ENCODE assay signal across 9 cellular contexts in genomic region chr9:71638627-71639026, GRCh38.
DNase-seq lines count a peak whose midpoint lies in the region; ATAC-seq, FAIRE-seq and TF ChIP-seq lines count a peak whose summit lies in the region.
"Had no signal": no experiment of that assay in that cellular context is flagged by ENCODE, and none has a peak within 500 bp of the region (broad histone marks: within the 10 kb centered on the region; RNA-seq: fewer than 3 reads in every experiment).

No MANE protein-coding gene starts in this region.

- CTCF ChIA-PET in GM10248 (lab: Yijun Ruan, JAX), result interaction anchor here (1.0 to 1.5 kb wide), 4 partner anchors 9 to 386 kb away, joined by 3 to 4 read pairs (median 4); no protein-coding TSS in a partner anchor

- H3K36me3 Mint-ChIP-seq in IgD-negative memory B cell, result peaks cover 2% of the 10 kb centered on the region
- no peaks in the 10 kb centered on the region for H3K36me3 Mint-ChIP-seq in activated T-helper 17 cell treated with anti-CD3 and anti-CD28 coated beads, Interleukin-2, amount 50 U/mL, for 72 hours (ENCODE audit: low read depth)

- H3K36me3 ChIP-seq in kidney (ENCODE audit: control insufficient read depth in 1 of 2, insufficient read depth in 2 of 2, low read length in 2 of 2) (no peaks in the 10 kb centered on the region), smooth muscle cell (ENCODE audit: low read depth) (no peaks in the 10 kb centered on the region), hepatocyte (replicated peaks; ENCODE audit: insufficient read depth, low read depth) (no peaks in the 10 kb centered on the region)

- H4K20me1 ChIP-seq in smooth muscle cell (ENCODE audit: low read depth) (no peaks in the 10 kb centered on the region), hepatocyte (ENCODE audit: insufficient read depth, poor library complexity, severe bottlenecking) (no peaks in the 10 kb centered on the region)

- H3K79me2 ChIP-seq in smooth muscle cell (ENCODE audit: low read depth) (no peaks in the 10 kb centered on the region), hepatocyte (no peaks in the 10 kb centered on the region)

- peak overlapping the region in 3 of 4 donors; percentile 71 to 74 (median 72) for H3K4me3 Mint-ChIP-seq in IgD-negative memory B cell
- H3K4me3 Mint-ChIP-seq in activated T-helper 17 cell treated with anti-CD3 and anti-CD28 coated beads, Interleukin-2, amount 50 U/mL, for 72 hours, result peak overlapping the region; percentile 76

- WGBS in smooth muscle cell (ENCODE audit: low lambda C conversion rate), result 67% methylated on average over 7 of the region's 7 CpGs
- 54% methylated on average over 7 of the region's 7 CpGs for WGBS in hepatocyte (ENCODE audit: low lambda C conversion rate, missing lambda C conversion rate)

- H3K4me3 ChIP-seq in kidney (ENCODE audit: low read length in 2 of 2), result no peak overlapping the region
- no peak overlapping the region for H3K4me3 ChIP-seq in smooth muscle cell
- no peak overlapping the region for H3K4me3 ChIP-seq in hepatocyte

- intact Hi-C loops in kidney (cut with DNase I), result no loop called here

- peak; percentile 81 for ATAC-seq in activated T-helper 17 cell treated with anti-CD3 and anti-CD28 coated beads, Interleukin-2, amount 50 U/mL, for 72 hours (replicated peaks)

- peaks cover 0 to 3% (median 0%) of the 10 kb centered on the region in 3 donors for H3K9me3 Mint-ChIP-seq in IgD-negative memory B cell
- no peaks in the 10 kb centered on the region for H3K9me3 Mint-ChIP-seq in activated T-helper 17 cell treated with anti-CD3 and anti-CD28 coated beads, Interleukin-2, amount 50 U/mL, for 72 hours

- H3K4me1 ChIP-seq in kidney (ENCODE audit: control insufficient read depth in 1 of 2, insufficient read depth in 1 of 2, low read depth in 1 of 2, low read length in 2 of 2), result peaks cover 3 to 5% of the 10 kb centered on the region in 2 donors
- no peaks in the 10 kb centered on the region for H3K4me1 ChIP-seq in smooth muscle cell (ENCODE audit: low read depth)
- H3K4me1 ChIP-seq in hepatocyte (ENCODE audit: insufficient read depth), result peaks cover 4% of the 10 kb centered on the region

- H2AFZ ChIP-seq in smooth muscle cell (ENCODE audit: low read depth) (peak overlapping the region; percentile 9), hepatocyte (no peak overlapping the region)

- TF ChIP-seq CTCF in kidney (IDR thresholded peaks at IDR 0.05; ENCODE audit: borderline replicate concordance, extremely low read depth, insufficient read depth) (no peak), smooth muscle cell (IDR thresholded peaks at IDR 0.05; ENCODE audit: borderline replicate concordance, insufficient read depth, poor library complexity, severe bottlenecking) (no peak), hepatocyte (IDR thresholded peaks at IDR 0.05; ENCODE audit: poor library complexity) (no peak), GM10248 (IDR thresholded peaks at IDR 0.05; ENCODE audit: control extremely low read depth, extremely low read depth, low read depth, missing control alignments) (no peak)

- peak overlapping the region; percentile 8 for H3K4me2 ChIP-seq in smooth muscle cell
- H3K4me2 ChIP-seq in hepatocyte, result no peak overlapping the region

- H3K9me2 ChIP-seq in hepatocyte (replicated peaks; ENCODE audit: insufficient read depth), result no peaks in the 10 kb centered on the region

- H3K9ac ChIP-seq in kidney (ENCODE audit: low read length in 2 of 2), result no peak overlapping the region
- H3K9ac ChIP-seq in smooth muscle cell (ENCODE audit: low read depth), result no peak overlapping the region

- peak overlapping the region; percentile 1 to 68 (median 16) for H3K27ac Mint-ChIP-seq in IgD-negative memory B cell
- peak overlapping the region; percentile 53 for H3K27ac Mint-ChIP-seq in activated T-helper 17 cell treated with anti-CD3 and anti-CD28 coated beads, Interleukin-2, amount 50 U/mL, for 72 hours

- POLR2A ChIA-PET in GM10248 (lab: Yijun Ruan, JAX), result no interaction called here

- DNase-seq in kidney, result no peak
- DNase-seq in smooth muscle cell (lab: John Stamatoyannopoulos, UW; ENCODE audit: unreplicated experiment), result no peak
- no peak for DNase-seq in OCI-M2 (lab: John Stamatoyannopoulos, UW; ENCODE audit: unreplicated experiment)
- no peak for DNase-seq in NCI-H2081 treated with DMSO at 0.1 percent for 48 hours (lab: John Stamatoyannopoulos, UW)
- DNase-seq in hepatocyte (ENCODE audit: low spot score), result no peak
- no peak for DNase-seq in GM10248 (ENCODE audit: extremely low spot score)
- DNase-seq: NCI-H510A had no signal

- no peaks in the 10 kb centered on the region for H3K27me3 ChIP-seq in smooth muscle cell (ENCODE audit: low read depth)
- H3K27me3 ChIP-seq in hepatocyte, result no peaks in the 10 kb centered on the region

- no peak for FAIRE-seq in kidney (lab: Jason Lieb, UNC)

- H3K4me1 Mint-ChIP-seq in IgD-negative memory B cell, result peaks cover 21 to 26% (median 26%) of the 10 kb centered on the region in 3 donors
- H3K4me1 Mint-ChIP-seq in activated T-helper 17 cell treated with anti-CD3 and anti-CD28 coated beads, Interleukin-2, amount 50 U/mL, for 72 hours, result peaks cover 16% of the 10 kb centered on the region

- peaks cover 5% of the 10 kb centered on the region for H3K27me3 Mint-ChIP-seq in IgD-negative memory B cell
- no peaks in the 10 kb centered on the region for H3K27me3 Mint-ChIP-seq in activated T-helper 17 cell treated with anti-CD3 and anti-CD28 coated beads, Interleukin-2, amount 50 U/mL, for 72 hours

- H3K27ac ChIP-seq in kidney (ENCODE audit: low read depth in 2 of 2, low read length in 2 of 2) (peak overlapping the region; percentile 18 to 20), smooth muscle cell (ENCODE audit: low read depth) (no peak overlapping the region), hepatocyte (no peak overlapping the region)

- no peaks in the 10 kb centered on the region for H3F3A ChIP-seq in smooth muscle cell (ENCODE audit: low read depth)

- H3K9me3 ChIP-seq in kidney (ENCODE audit: control insufficient read depth in 1 of 2, low read length in 2 of 2), result no peaks in the 10 kb centered on the region
- H3K9me3 ChIP-seq in smooth muscle cell (replicated peaks; ENCODE audit: low read depth), result no peaks in the 10 kb centered on the region
- H3K9me3 ChIP-seq in hepatocyte (ENCODE audit: low read depth), result no peaks in the 10 kb centered on the region

Comparison
In these comparisons a context has a peak if more than half of its experiments do, and no peak if none do; other contexts are left out.
1. H3K27ac ChIP-seq: peak in kidney (2 of 2); none in smooth muscle cell (single experiment) and hepatocyte (single experiment).